In genomic region chr7:151018421-151019129, GRCh38 we compare ENCODE assay signal across 8 cellular contexts. TPM values are rescaled to one million over a fixed set of nuclear protein-coding genes. Genes with fewer than 3 reads are reported as not detected.
DNase-seq lines count a peak whose midpoint lies in the region; ATAC-seq and TF ChIP-seq lines count a peak whose summit lies in the region.

No MANE protein-coding gene starts in this region.

- DNase-seq in H9 (peak; percentile 62), SK-N-SH (no peak), coronary artery (ENCODE audit: low spot score) (no peak), aorta (no peak)
- peak in 9 of 10 donors; percentile 13 to 73 (median 52) for DNase-seq in naive thymus-derived CD8-positive, alpha-beta T cell
- DNase-seq in stimulated activated CD8-positive, alpha-beta memory T cell treated with anti-CD3 and anti-CD28 coated beads, Interleukin-4, amount 100 ng/mL, for 48 hours: no peak

- H2AFZ ChIP-seq in H9 (ENCODE audit: low read length) (no peak overlapping the region), SK-N-SH (ENCODE audit: low read depth) (no peak overlapping the region)

- peak overlapping the region; percentile 55 to 79 for H3K4me3 Mint-ChIP-seq in H9
- peak overlapping the region; percentile 75 to 97 (median 88) for H3K4me3 Mint-ChIP-seq in naive thymus-derived CD8-positive, alpha-beta T cell

- no peak for TF ChIP-seq EP300 in SK-N-SH (IDR thresholded peaks at IDR 0.05; ENCODE audit: borderline replicate concordance in 1 of 2, low read depth in 1 of 2, low read length in 1 of 2)

- peaks cover 0 to 9% of the 10 kb centered on the region in 2 experiments; a peak in 2 of 5 replicates for H3K9me3 Mint-ChIP-seq in H9
- no peaks in the 10 kb centered on the region for H3K9me3 Mint-ChIP-seq in naive thymus-derived CD8-positive, alpha-beta T cell

- ATAC-seq in naive thymus-derived CD8-positive, alpha-beta T cell: peak; percentile 32 to 43
- ATAC-seq in HG02884 (IDR thresholded peaks at IDR 0.05; ENCODE audit: unreplicated experiment) (no peak), GM18867 (IDR thresholded peaks at IDR 0.05; ENCODE audit: unreplicated experiment) (no peak), aorta (ENCODE audit: low FRiP score) (no peak)

- peak overlapping the region; percentile 17 for H3K4me2 ChIP-seq in H9 (ENCODE audit: insufficient read depth, insufficient read length, low read length)
- H3K4me2 ChIP-seq in SK-N-SH: peak overlapping the region; percentile 70; the same call in 1 of the 2 replicates

- no peak overlapping the region for H3K27ac ChIP-seq in H9 (ENCODE audit: insufficient read length, low read depth, low read length)
- H3K27ac ChIP-seq in SK-N-SH (ENCODE audit: low read depth in 2 of 2, low read length in 1 of 2): no peak overlapping the region; a peak in 1 of 4 replicates
- no peak overlapping the region for H3K27ac ChIP-seq in coronary artery
- H3K27ac ChIP-seq in aorta (ENCODE audit: low read depth in 1 of 2, low read length in 2 of 2): no peak overlapping the region

- no peak overlapping the region for H4K5ac ChIP-seq in H9 (ENCODE audit: insufficient read length, low read depth, low read length)

- H3K56ac ChIP-seq in H9 (ENCODE audit: insufficient read length, low read depth, low read length): no peak overlapping the region

- TF ChIP-seq RAD21 in SK-N-SH (IDR thresholded peaks at IDR 0.05; ENCODE audit: low read length): no peak

- peak overlapping the region; percentile 19 for H3K18ac ChIP-seq in H9 (ENCODE audit: insufficient read length, low read depth, low read length)

- H4K91ac ChIP-seq in H9 (ENCODE audit: insufficient read length, low read depth, low read length): no peak overlapping the region

- POLR2A ChIA-PET in SK-N-SH (lab: Yijun Ruan, JAX): interaction anchor here (0.7 to 1.3 kb wide), 5 partner anchors 9 to 120 kb away, joined by 3 to 10 read pairs (median 3); partner anchors contain the start of gene ABCB8
- POLR2A ChIA-PET in naive thymus-derived CD8-positive, alpha-beta T cell (lab: Charles Lee): interaction anchor here (0.5 to 5.1 kb wide), 18 partner anchors 7 to 99 kb away, joined by 3 to 65 read pairs (median 4); partner anchors contain the start of genes ABCB8 and TMUB1

- H4K20me1 ChIP-seq in H9 (ENCODE audit: control insufficient read depth, insufficient read depth, insufficient read length) (no peaks in the 10 kb centered on the region), SK-N-SH (ENCODE audit: insufficient read depth) (no peaks in the 10 kb centered on the region)

- peaks cover 2 to 6% (median 6%) of the 10 kb centered on the region in 3 experiments; a peak in 6 of 7 replicates for H3K36me3 Mint-ChIP-seq in H9 (ENCODE audit: insufficient read depth in 1 of 3, low read depth in 3 of 3)
- no peaks in the 10 kb centered on the region for H3K36me3 Mint-ChIP-seq in naive thymus-derived CD8-positive, alpha-beta T cell

- H3K4me3 ChIP-seq in SK-N-SH (ENCODE audit: low read depth in 2 of 2, low read length in 1 of 2) (peak overlapping the region; percentile 28 to 34; a peak in 2 of 4 replicates), coronary artery (peak overlapping the region; percentile 63), aorta (ENCODE audit: low read length in 2 of 2) (no peak overlapping the region)

- H3F3A ChIP-seq in SK-N-SH (replicated peaks; ENCODE audit: insufficient read depth): no peaks in the 10 kb centered on the region

- H2BK12ac ChIP-seq in H9 (ENCODE audit: insufficient read length, low read depth, low read length): no peak overlapping the region

- H3K4ac ChIP-seq in H9 (ENCODE audit: low read depth, low read length): no peak overlapping the region

- H3K27me3 ChIP-seq in H9 (ENCODE audit: insufficient read depth, low read length) (peaks cover 6% of the 10 kb centered on the region; the same call in 1 of the 2 replicates), SK-N-SH (ENCODE audit: insufficient read depth) (peaks cover 15% of the 10 kb centered on the region; the same call in 1 of the 2 replicates), aorta (ENCODE audit: control insufficient read depth in 1 of 2, insufficient read depth in 2 of 2, low read length in 1 of 2) (no peaks in the 10 kb centered on the region)

- 0 out of 7 replicates have a peak overlapping the region, but pooled peaks of 1 of the 3 experiments have one; percentile 49 for H3K27ac Mint-ChIP-seq in H9
- peak overlapping the region; percentile 64 to 99 (median 95) for H3K27ac Mint-ChIP-seq in naive thymus-derived CD8-positive, alpha-beta T cell

- H3K27me3 Mint-ChIP-seq in H9 (ENCODE audit: low read depth): peaks cover 78% of the 10 kb centered on the region
- H3K27me3 Mint-ChIP-seq in naive thymus-derived CD8-positive, alpha-beta T cell: peaks cover 0 to 8% (median 0%) of the 10 kb centered on the region in 5 donors

- H3K9ac ChIP-seq in H9 (ENCODE audit: extremely low read depth, insufficient read length, low read length): no peak overlapping the region
- no peak overlapping the region for H3K9ac ChIP-seq in SK-N-SH

- H2AK5ac ChIP-seq in H9 (ENCODE audit: insufficient read length, low read length): no peak overlapping the region

- H2BK5ac ChIP-seq in H9 (ENCODE audit: insufficient read length, low read length): no peak overlapping the region

- H3T11ph ChIP-seq in H9 (ENCODE audit: low read length): no peak overlapping the region

- H3K36me3 ChIP-seq in SK-N-SH (replicated peaks in 1 of 2; ENCODE audit: control insufficient read depth in 1 of 2, insufficient read depth in 2 of 2, low read length in 1 of 2) (no peaks in the 10 kb centered on the region), aorta (ENCODE audit: control insufficient read depth in 1 of 2, insufficient read depth in 2 of 2, low read length in 1 of 2) (no peaks in the 10 kb centered on the region)

- H2BK120ac ChIP-seq in H9 (ENCODE audit: low read depth, low read length, poor library complexity, severe bottlenecking): no peak overlapping the region

- H4K8ac ChIP-seq in H9 (replicated peaks; ENCODE audit: insufficient read length, low read depth, low read length): no peak overlapping the region

- H3K79me2 ChIP-seq in H9 (ENCODE audit: insufficient read depth, low read length): no peaks in the 10 kb centered on the region
- no peaks in the 10 kb centered on the region for H3K79me2 ChIP-seq in SK-N-SH (ENCODE audit: insufficient read depth)

- no CpG with 5 or more reads among the region's 82 CpGs for WGBS in H9 (ENCODE audit: extremely low coverage, insufficient read length, low lambda C conversion rate)
- 45% methylated on average over 56 of the region's 82 CpGs for WGBS in SK-N-SH (ENCODE audit: low lambda C conversion rate)
- WGBS in aorta, 2 donors: 1% methylated on average over 26 to 82 of the region's 82 CpGs

- peak overlapping the region; percentile 7; the same call in 1 of the 2 replicates for H3K14ac ChIP-seq in H9 (ENCODE audit: insufficient read depth, low read length)

- no peaks in the 10 kb centered on the region for H3K79me1 ChIP-seq in H9 (ENCODE audit: insufficient read depth, low read depth, low read length, poor library complexity, severe bottlenecking)

- no peak overlapping the region for H2BK20ac ChIP-seq in H9 (ENCODE audit: low read depth, low read length, poor library complexity, severe bottlenecking)

- no peaks in the 10 kb centered on the region for H3K9me3 ChIP-seq in H9 (ENCODE audit: control insufficient read depth, low read depth, low read length)
- no peaks in the 10 kb centered on the region for H3K9me3 ChIP-seq in SK-N-SH
- H3K9me3 ChIP-seq in aorta (ENCODE audit: control insufficient read depth, low read length): no peaks in the 10 kb centered on the region

- peaks cover 20 to 47% of the 10 kb centered on the region in 2 experiments for H3K4me1 Mint-ChIP-seq in H9
- H3K4me1 Mint-ChIP-seq in naive thymus-derived CD8-positive, alpha-beta T cell: peaks cover 38 to 59% (median 54%) of the 10 kb centered on the region in 4 donors

- intact Hi-C loops in aorta (cut with DNase I): loop anchor here in 1 of 2 donors (5.0 kb wide), 1 partner anchor 121 kb away; no protein-coding TSS in a partner anchor

- CTCF ChIA-PET in SK-N-SH (lab: Yijun Ruan, JAX): interaction anchor here (0.5 to 8.3 kb wide), 72 partner anchors 9 to 656 kb away, joined by 3 to 107 read pairs (median 4); partner anchors contain the start of genes ABCB8, ABCF2, FASTK and GBX1

- peaks cover 3% of the 10 kb centered on the region for H3K23me2 ChIP-seq in H9 (ENCODE audit: insufficient read length, low read depth, low read length, poor library complexity, severe bottlenecking)

- H3K4me1 ChIP-seq in H9 (ENCODE audit: insufficient read depth, low read length): peaks cover 6% of the 10 kb centered on the region; the same call in 1 of the 2 replicates
- peaks cover 0 to 23% of the 10 kb centered on the region in 2 experiments; a peak in 1 of 4 replicates for H3K4me1 ChIP-seq in SK-N-SH (ENCODE audit: control insufficient read depth in 1 of 2, insufficient read depth in 2 of 2, low read depth in 1 of 2, low read length in 1 of 2)
- H3K4me1 ChIP-seq in aorta (ENCODE audit: control insufficient read depth in 1 of 2, insufficient read depth in 2 of 2, low read length in 2 of 2): no peaks in the 10 kb centered on the region

- no peak; the same call in 2 of the 3 replicates for TF ChIP-seq CTCF in H9 (conservative IDR thresholded peaks at IDR 0.05)
- TF ChIP-seq CTCF in SK-N-SH (IDR thresholded peaks at IDR 0.05): no peak; the same call in 1 of the 2 replicates
- TF ChIP-seq CTCF in coronary artery (IDR thresholded peaks at IDR 0.05): peak; percentile 2

- no peaks in the 10 kb centered on the region for H3K9me2 ChIP-seq in SK-N-SH

- no peak overlapping the region for H2BK15ac ChIP-seq in H9 (ENCODE audit: low read depth, low read length)

- H3K23ac ChIP-seq in H9 (ENCODE audit: insufficient read length, low read depth, low read length): no peak overlapping the region

RNA-seq across cellular contexts. Expression of gene ATG9B, which starts 5.7 kb away (rescaled TPM):
- total RNA-seq in H9 (2021) (1.5 and 2.0 TPM in 2 replicates), aorta (under 1 TPM in 1 of 2 donors, not detected in 1; 0.12 TPM)
- polyA plus RNA-seq in SK-N-SH (2012; rRNA removed) (0.52 and 0.67 TPM in 2 replicates), aorta (not detected)
- 0.27 and 0.37 TPM in 2 replicates for polyA plus RNA-seq in SK-N-SH (2012; cell fraction: cytosol; rRNA removed)
- 3.1 and 3.4 TPM in 2 replicates for polyA plus RNA-seq in SK-N-SH (2012; cell fraction: nucleus; rRNA removed)
- 10 to 100 TPM; 34.6 to 42.2 TPM for total RNA-seq in naive thymus-derived CD8-positive, alpha-beta T cell
- polyA plus RNA-seq in naive thymus-derived CD8-positive, alpha-beta T cell: 10 to 100 TPM in 2 of 3 donors, 1 to 10 TPM in 1; 9.2 to 39.1 (median 24.7) TPM

RNA-seq across cellular contexts. Expression of gene ABCB8, which starts 9.7 kb away (rescaled TPM):
- 22.1 and 23.9 TPM in 2 replicates for total RNA-seq in H9 (2021)
- polyA plus RNA-seq in SK-N-SH (2012; rRNA removed): 36.0 and 38.3 TPM in 2 replicates
- polyA plus RNA-seq in SK-N-SH (2012; cell fraction: cytosol; rRNA removed): 7.9 and 16.1 TPM in 2 replicates
- polyA plus RNA-seq in SK-N-SH (2012; cell fraction: nucleus; rRNA removed): 145 and 146 TPM in 2 replicates
- total RNA-seq in naive thymus-derived CD8-positive, alpha-beta T cell: 10 to 100 TPM; 71.3 to 74.7 TPM
- 10 to 100 TPM; 17.1 to 18.4 (median 17.4) TPM for polyA plus RNA-seq in naive thymus-derived CD8-positive, alpha-beta T cell
- total RNA-seq in aorta: 10 to 100 TPM; 18.7 to 30.8 TPM
- 10 to 100 TPM in 1 of 2 donors, 1 to 10 TPM in 1; 5.5 to 39.7 TPM for polyA plus RNA-seq in aorta

RNA-seq across cellular contexts. Expression of gene NOS3, which starts 27.8 kb away (rescaled TPM):
- total RNA-seq in H9 (2021): 4.5 and 4.7 TPM in 2 replicates
- 0.15 and 0.41 TPM in 2 replicates for polyA plus RNA-seq in SK-N-SH (2012; rRNA removed)
- polyA plus RNA-seq in SK-N-SH (2012; cell fraction: cytosol; rRNA removed): 0.01 and 0.24 TPM in 2 replicates
- polyA plus RNA-seq in SK-N-SH (2012; cell fraction: nucleus; rRNA removed): 0.09 and 0.13 TPM in 2 replicates
- 1 to 10 TPM; 1.7 to 1.8 TPM for total RNA-seq in naive thymus-derived CD8-positive, alpha-beta T cell
- polyA plus RNA-seq in naive thymus-derived CD8-positive, alpha-beta T cell: 1 to 10 TPM; 1.4 to 3.3 (median 2.0) TPM
- 10 to 100 TPM; 28.1 to 32.4 TPM for total RNA-seq in aorta
- polyA plus RNA-seq in aorta: 10 to 100 TPM in 1 of 2 donors, under 1 TPM in 1; 0.63 to 17.3 TPM

RNA-seq across cellular contexts. Expression of gene ASIC3, which starts 29.8 kb away (rescaled TPM):
- total RNA-seq in H9 (2021) (1.7 and 2.3 TPM in 2 replicates), aorta (1 to 10 TPM; 1.7 to 2.9 TPM)
- polyA plus RNA-seq in SK-N-SH (2012; rRNA removed) (4.0 and 4.5 TPM in 2 replicates), aorta (1 to 10 TPM in 1 of 2 donors, not detected in 1; 7.1 TPM)
- 0.72 and 0.77 TPM in 2 replicates for polyA plus RNA-seq in SK-N-SH (2012; cell fraction: cytosol; rRNA removed)
- 39.2 and 57.2 TPM in 2 replicates for polyA plus RNA-seq in SK-N-SH (2012; cell fraction: nucleus; rRNA removed)
- 10 to 100 TPM; 13.5 TPM for total RNA-seq in naive thymus-derived CD8-positive, alpha-beta T cell
- not detected for polyA plus RNA-seq in naive thymus-derived CD8-positive, alpha-beta T cell

RNA-seq across cellular contexts. Expression of gene CDK5, which starts 39.1 kb away (rescaled TPM):
- total RNA-seq in H9 (2021) (16.3 and 19.9 TPM in 2 replicates), aorta (1 to 10 TPM; 4.1 to 6.6 TPM)
- polyA plus RNA-seq in SK-N-SH (2012; rRNA removed) (123 and 125 TPM in 2 replicates), aorta (1 to 10 TPM; 6.0 to 8.9 TPM)
- polyA plus RNA-seq in SK-N-SH (2012; cell fraction: cytosol; rRNA removed): 97.6 and 104 TPM in 2 replicates
- polyA plus RNA-seq in SK-N-SH (2012; cell fraction: nucleus; rRNA removed): 77.3 and 91.3 TPM in 2 replicates
- 1 to 10 TPM; 4.1 to 6.0 TPM for total RNA-seq in naive thymus-derived CD8-positive, alpha-beta T cell
- polyA plus RNA-seq in naive thymus-derived CD8-positive, alpha-beta T cell: 10 to 100 TPM; 10.7 to 13.2 (median 11.7) TPM

Comparison
In these comparisons a context has a peak if more than half of its experiments do, and no peak if none do; other contexts are left out.
1. DNase-seq: peak in H9 (single experiment) and naive thymus-derived CD8-positive, alpha-beta T cell (9 of 10); none in SK-N-SH (single experiment), coronary artery (single experiment), stimulated activated CD8-positive, alpha-beta memory T cell treated with anti-CD3 and anti-CD28 coated beads, Interleukin-4, amount 100 ng/mL, for 48 hours (single experiment) and aorta (0 of 2).
2. H3K4me3 ChIP-seq: peak in SK-N-SH (2 of 2) and coronary artery (single experiment); none in aorta (0 of 2).
3. ATAC-seq: peak in naive thymus-derived CD8-positive, alpha-beta T cell (2 of 2); none in HG02884 (single experiment), GM18867 (single experiment) and aorta (single experiment).
4. RNA of gene ATG9B, which starts 5.7 kb away (total RNA-seq): 34.6 to 42.2 TPM in naive thymus-derived CD8-positive, alpha-beta T cell; 1.5 to 2.0 TPM in H9 and 0.12 TPM in aorta; every median in the first group is over 10 times any median in the second.